Comparison of ENCODE assay signal across 24 cellular contexts in the genomic region with DNA sequence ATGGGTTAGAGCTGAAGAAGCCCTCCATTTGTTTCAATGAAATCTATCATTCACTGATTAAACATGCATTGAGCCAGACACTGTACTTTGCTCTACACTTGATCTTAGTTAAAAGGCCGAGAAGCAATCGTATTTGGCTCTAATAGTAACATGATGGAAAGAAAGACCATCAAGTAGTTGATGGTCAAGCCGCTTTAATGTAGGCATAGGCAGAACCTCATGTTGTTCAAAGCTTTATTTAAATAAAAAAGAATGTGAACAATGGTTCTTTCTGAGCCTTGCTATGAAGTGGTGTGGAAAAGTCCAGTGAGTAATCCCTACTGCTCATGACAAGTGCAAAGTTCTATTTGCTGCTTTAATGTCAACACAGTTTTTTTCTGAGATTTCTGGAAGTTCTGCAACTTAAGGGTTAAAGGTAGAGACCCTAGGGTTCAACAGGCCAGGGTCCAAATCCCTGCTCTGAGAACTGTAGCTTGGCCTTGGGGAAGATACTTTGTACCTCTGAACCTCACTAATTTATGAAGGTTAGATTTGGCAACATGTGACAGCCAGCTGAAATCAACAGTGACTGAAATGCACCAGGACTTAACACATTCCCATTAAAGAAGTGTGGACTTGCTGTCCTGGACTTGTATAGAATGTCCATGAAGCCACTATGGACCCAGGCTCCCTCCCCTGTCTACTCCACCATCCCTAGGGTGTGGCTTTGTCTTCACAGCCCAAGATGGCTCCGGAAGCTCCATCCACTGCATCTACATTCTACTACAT. TPM values are rescaled to one million over a fixed set of nuclear protein-coding genes. Genes with fewer than 3 reads are reported as not detected.
DNase-seq lines count a peak whose midpoint lies in the region; TF ChIP-seq lines count a peak whose summit lies in the region.
"Had no signal": no experiment of that assay in that cellular context is flagged by ENCODE, and none has a peak within 500 bp of the region (broad histone marks: within the 10 kb centered on the region; RNA-seq: fewer than 3 reads in every experiment).

No MANE protein-coding gene starts in this region.

- no peak for TF ChIP-seq CTCF in hepatocyte (IDR thresholded peaks at IDR 0.05; ENCODE audit: poor library complexity)
- TF ChIP-seq CTCF in liver (IDR thresholded peaks at IDR 0.05; ENCODE audit: low read depth, low read length, missing input control), result no peak
- TF ChIP-seq CTCF in right atrium auricular region (IDR thresholded peaks at IDR 0.05), result no peak

- WGBS in hepatocyte (ENCODE audit: low lambda C conversion rate, missing lambda C conversion rate), result 80% methylated on average over 4 of the region's 4 CpGs
- WGBS in liver, result 45% methylated on average over 4 of the region's 4 CpGs

- no peak overlapping the region for H3K9ac ChIP-seq in liver (ENCODE audit: low read depth in 1 of 2, low read length in 2 of 2)
- H3K9ac ChIP-seq: GM23248 had no signal

- no peak overlapping the region for H2AFZ ChIP-seq in hepatocyte
- H2AFZ ChIP-seq: GM23248 had no signal

- no peaks in the 10 kb centered on the region for H3K9me2 ChIP-seq in hepatocyte (replicated peaks; ENCODE audit: insufficient read depth)

- no peaks in the 10 kb centered on the region for H3K36me3 ChIP-seq in hepatocyte (replicated peaks; ENCODE audit: insufficient read depth, low read depth)
- H3K36me3 ChIP-seq in liver (ENCODE audit: control insufficient read depth in 4 of 4, insufficient read depth in 3 of 4, low read depth in 1 of 4, low read length in 3 of 4), result no peaks in the 10 kb centered on the region
- no peaks in the 10 kb centered on the region for H3K36me3 ChIP-seq in right atrium auricular region
- H3K36me3 ChIP-seq: HAP-1 had no signal

- no peaks in the 10 kb centered on the region for H4K20me1 ChIP-seq in hepatocyte (ENCODE audit: insufficient read depth, poor library complexity, severe bottlenecking)

- H3K4me1 ChIP-seq in hepatocyte (ENCODE audit: insufficient read depth), result no peaks in the 10 kb centered on the region
- peaks cover 0 to 50% (median 36%) of the 10 kb centered on the region in 4 donors for H3K4me1 ChIP-seq in liver (ENCODE audit: control insufficient read depth in 4 of 4, insufficient read depth in 4 of 4, low read length in 3 of 4)
- no peaks in the 10 kb centered on the region for H3K4me1 ChIP-seq in right atrium auricular region
- H3K4me1 ChIP-seq: A549, HAP-1 had no signal

- H3K4me3 ChIP-seq in hepatocyte (no peak overlapping the region), liver (ENCODE audit: low read depth in 1 of 3, low read length in 3 of 3) (no peak overlapping the region), right atrium auricular region (no peak overlapping the region)
- H3K4me3 ChIP-seq: A549, GM23248, HAP-1 had no signal

- H3K9me3 ChIP-seq in hepatocyte (ENCODE audit: low read depth) (no peaks in the 10 kb centered on the region), liver (ENCODE audit: control insufficient read depth in 4 of 4, low read length in 3 of 4) (no peaks in the 10 kb centered on the region), right atrium auricular region (no peaks in the 10 kb centered on the region)
- H3K9me3 ChIP-seq: A549, HAP-1 had no signal

- TF ChIP-seq RAD21 in liver (IDR thresholded peaks at IDR 0.05), result peak; percentile 42 to 47

- H3K4me2 ChIP-seq in hepatocyte, result no peak overlapping the region
- H3K4me2 ChIP-seq: A549 had no signal

- H3K27me3 ChIP-seq in hepatocyte, result no peaks in the 10 kb centered on the region
- no peaks in the 10 kb centered on the region for H3K27me3 ChIP-seq in liver (ENCODE audit: control insufficient read depth in 4 of 4, insufficient read depth in 4 of 4, low read length in 3 of 4)
- H3K27me3 ChIP-seq in right atrium auricular region, result no peaks in the 10 kb centered on the region

- H3K79me2 ChIP-seq in hepatocyte, result no peaks in the 10 kb centered on the region

- DNase-seq in NCI-H146 (lab: John Stamatoyannopoulos, UW), result peak; percentile 16
- DNase-seq in NCI-H146 treated with DMSO at 0.1 percent for 48 hours (lab: John Stamatoyannopoulos, UW; ENCODE audit: unreplicated experiment), result no peak
- peak; percentile 26 for DNase-seq in hepatocyte (ENCODE audit: low spot score)
- DNase-seq in NAMALWA (ENCODE audit: low spot score), result no peak
- no peak for DNase-seq in retina
- DNase-seq in right atrium auricular region (ENCODE audit: low spot score), result no peak
- DNase-seq: AML-193; CD4-positive, alpha-beta T cell; DMS153; DMS79; GDM1; GM23248; IMR-90; KBM-7 had no signal

- peak overlapping the region; percentile 54 for H3K27ac ChIP-seq in hepatocyte
- peak overlapping the region; percentile 55 to 86 for H3K27ac ChIP-seq in liver (ENCODE audit: low read depth in 1 of 2, low read length in 2 of 2)
- no peak overlapping the region for H3K27ac ChIP-seq in right atrium auricular region
- H3K27ac ChIP-seq: 22Rv1, A549, C4-2B, GM23248, HL-60 had no signal

TF ChIP-seq in liver, 16 proteins besides CTCF, POLR2A, EP300 and RAD21 (continues in another document):
- TF ChIP-seq NR2F2 (IDR thresholded peaks at IDR 0.05) (peak; percentile 88), HNF4G (IDR thresholded peaks at IDR 0.05) (peak; percentile 99), GABPA (IDR thresholded peaks at IDR 0.05 in 1 of 2, conservative IDR thresholded peaks at IDR 0.05 in 1 of 2) (peak in 1 of 2 donors; percentile 51), REST (IDR thresholded peaks at IDR 0.05) (peak; percentile 91), RXRA (IDR thresholded peaks at IDR 0.05) (peak; percentile 96 to 97), MAX (IDR thresholded peaks at IDR 0.05) (no peak), FOXA1 (IDR thresholded peaks at IDR 0.05) (peak; percentile 92), YY1 (IDR thresholded peaks at IDR 0.05) (peak; percentile 80), EGR1 (IDR thresholded peaks at IDR 0.05; ENCODE audit: low read depth in 2 of 2) (peak; percentile 40 to 69), SP1 (IDR thresholded peaks at IDR 0.05) (peak; percentile 99), FOXA2 (IDR thresholded peaks at IDR 0.05) (peak; percentile 86)
- TF ChIP-seq, protein P1, sequence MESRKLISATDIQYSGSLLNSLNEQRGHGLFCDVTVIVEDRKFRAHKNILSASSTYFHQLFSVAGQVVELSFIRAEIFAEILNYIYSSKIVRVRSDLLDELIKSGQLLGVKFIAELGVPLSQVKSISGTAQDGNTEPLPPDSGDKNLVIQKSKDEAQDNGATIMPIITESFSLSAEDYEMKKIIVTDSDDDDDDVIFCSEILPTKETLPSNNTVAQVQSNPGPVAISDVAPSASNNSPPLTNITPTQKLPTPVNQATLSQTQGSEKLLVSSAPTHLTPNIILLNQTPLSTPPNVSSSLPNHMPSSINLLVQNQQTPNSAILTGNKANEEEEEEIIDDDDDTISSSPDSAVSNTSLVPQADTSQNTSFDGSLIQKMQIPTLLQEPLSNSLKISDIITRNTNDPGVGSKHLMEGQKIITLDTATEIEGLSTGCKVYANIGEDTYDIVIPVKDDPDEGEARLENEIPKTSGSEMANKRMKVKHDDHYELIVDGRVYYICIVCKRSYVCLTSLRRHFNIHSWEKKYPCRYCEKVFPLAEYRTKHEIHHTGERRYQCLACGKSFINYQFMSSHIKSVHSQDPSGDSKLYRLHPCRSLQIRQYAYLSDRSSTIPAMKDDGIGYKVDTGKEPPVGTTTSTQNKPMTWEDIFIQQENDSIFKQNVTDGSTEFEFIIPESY (IDR thresholded peaks at IDR 0.05), result peak; percentile 89

RNA-seq across cellular contexts. Expression of gene LAP3, which starts 17.9 kb away (rescaled TPM):
- total RNA-seq in hepatocyte (75.5 and 76.4 TPM in 2 replicates), liver (100 to 1,000 TPM in 1 of 2 donors, 10 to 100 TPM in 1; 57.5 to 178 TPM), right atrium auricular region (10 to 100 TPM; 35.5 to 67.2 TPM)
- polyA plus RNA-seq in hepatocyte (53.2 and 56.2 TPM in 2 replicates), liver (100 to 1,000 TPM; 109 to 111 TPM)

RNA-seq across cellular contexts. Expression of gene CLRN2, which starts 44.2 kb away (rescaled TPM):
- not detected in 2 replicates for total RNA-seq in hepatocyte
- not detected in 2 replicates for polyA plus RNA-seq in hepatocyte
- total RNA-seq in liver, result not detected
- polyA plus RNA-seq in liver, result under 1 TPM in 1 of 2 donors, not detected in 1; 0.19 TPM
- not detected for total RNA-seq in right atrium auricular region
- total RNA-seq: CD4-positive, alpha-beta T cell; Daoy; GM23248; H4; HT1080; IMR-90 had no signal
- polyA plus RNA-seq: A549, BJ, GM23248, IMR-90 had no signal

RNA-seq across cellular contexts. Expression of gene QDPR, which starts 47.2 kb away (rescaled TPM):
- 56.2 and 67.6 TPM in 2 replicates for total RNA-seq in hepatocyte
- polyA plus RNA-seq in hepatocyte, result 65.5 and 70.3 TPM in 2 replicates
- 10 to 100 TPM; 38.0 to 94.3 TPM for total RNA-seq in liver
- polyA plus RNA-seq in liver, result 100 to 1,000 TPM; 114 to 137 TPM
- total RNA-seq in right atrium auricular region, result 10 to 100 TPM in 1 of 2 donors, 1 to 10 TPM in 1; 5.8 to 14.8 TPM

RNA-seq across cellular contexts. Expression of gene MED28, which starts 55.3 kb away (rescaled TPM):
- total RNA-seq in hepatocyte (17.6 and 19.3 TPM in 2 replicates), liver (10 to 100 TPM in 1 of 2 donors, 1 to 10 TPM in 1; 8.5 to 26.8 TPM), right atrium auricular region (1 to 10 TPM; 5.1 to 5.9 TPM)
- polyA plus RNA-seq in hepatocyte (46.6 and 49.4 TPM in 2 replicates), liver (1 to 10 TPM; 6.3 to 9.8 TPM)

Comparison
In these comparisons a context has a peak if more than half of its experiments do, and no peak if none do; other contexts are left out.
1. DNase-seq: peak in NCI-H146 (single experiment) and hepatocyte (single experiment); none in NCI-H146 treated with DMSO at 0.1 percent for 48 hours (single experiment), NAMALWA (single experiment), retina (single experiment) and right atrium auricular region (single experiment).
2. H3K27ac ChIP-seq: peak in hepatocyte (single experiment) and liver (2 of 2); none in right atrium auricular region (0 of 2).